1 cellular context compared by ENCODE assay signal in the genomic region with DNA sequence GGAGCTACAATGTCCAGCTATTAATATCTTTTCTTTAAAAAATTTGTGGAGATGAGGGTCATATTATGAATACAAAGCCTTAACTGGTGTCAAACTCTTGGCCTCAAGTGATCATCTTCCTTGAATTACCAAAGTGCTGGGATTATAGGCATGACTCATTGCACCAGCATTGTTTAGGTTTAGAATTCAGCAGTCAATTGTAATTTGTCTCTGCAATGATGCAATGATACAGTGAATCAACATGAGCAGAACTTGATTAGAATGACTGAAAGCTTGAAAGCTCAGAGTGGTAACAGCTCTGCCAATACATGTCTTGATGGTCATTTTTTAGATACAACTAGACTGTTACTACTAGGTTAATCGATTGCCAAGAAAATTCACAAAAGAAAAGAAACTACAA.
TF ChIP-seq lines count a peak whose summit lies in the region.

No MANE protein-coding gene starts in this region.

TF ChIP-seq in K562, 482 proteins besides CTCF, POLR2A, EP300 and RAD21:
- TF ChIP-seq DMBX1 (CRISPR knock-in tag; IDR thresholded peaks at IDR 0.05; ENCODE audit: borderline replicate concordance) (0 out of 2 replicates have a peak, but pooled peaks have one; percentile 12), OTX1 (CRISPR knock-in tag; IDR thresholded peaks at IDR 0.05) (no peak), KAT8 (IDR thresholded peaks at IDR 0.05; ENCODE audit: low read depth) (no peak), NFRKB (IDR thresholded peaks at IDR 0.05; ENCODE audit: low read depth) (no peak), CBX3 (IDR thresholded peaks at IDR 0.05; ENCODE audit: borderline replicate concordance in 1 of 2, low read length in 2 of 2) (peak in 1 of 2 experiments; percentile 22; a peak in 1 of 3 replicates), ASH1L (IDR thresholded peaks at IDR 0.05; ENCODE audit: borderline replicate concordance, low read depth, partially characterized antibody) (no peak), MCM3 (IDR thresholded peaks at IDR 0.05) (no peak), RAD51 (IDR thresholded peaks at IDR 0.05; ENCODE audit: borderline replicate concordance, low read depth) (no peak), CEBPG (CRISPR knock-in tag; IDR thresholded peaks at IDR 0.05) (no peak), CEBPG (tag; conservative IDR thresholded peaks at IDR 0.05 in 1 of 2, IDR thresholded peaks at IDR 0.05 in 1 of 2) (peak in 1 of 2 experiments; percentile 53; a peak in 1 of 4 replicates), ZNF717 (CRISPR knock-in tag; IDR thresholded peaks at IDR 0.05) (no peak), SMARCA4 (IDR thresholded peaks at IDR 0.05) (no peak)
- TF ChIP-seq, protein P1, sequence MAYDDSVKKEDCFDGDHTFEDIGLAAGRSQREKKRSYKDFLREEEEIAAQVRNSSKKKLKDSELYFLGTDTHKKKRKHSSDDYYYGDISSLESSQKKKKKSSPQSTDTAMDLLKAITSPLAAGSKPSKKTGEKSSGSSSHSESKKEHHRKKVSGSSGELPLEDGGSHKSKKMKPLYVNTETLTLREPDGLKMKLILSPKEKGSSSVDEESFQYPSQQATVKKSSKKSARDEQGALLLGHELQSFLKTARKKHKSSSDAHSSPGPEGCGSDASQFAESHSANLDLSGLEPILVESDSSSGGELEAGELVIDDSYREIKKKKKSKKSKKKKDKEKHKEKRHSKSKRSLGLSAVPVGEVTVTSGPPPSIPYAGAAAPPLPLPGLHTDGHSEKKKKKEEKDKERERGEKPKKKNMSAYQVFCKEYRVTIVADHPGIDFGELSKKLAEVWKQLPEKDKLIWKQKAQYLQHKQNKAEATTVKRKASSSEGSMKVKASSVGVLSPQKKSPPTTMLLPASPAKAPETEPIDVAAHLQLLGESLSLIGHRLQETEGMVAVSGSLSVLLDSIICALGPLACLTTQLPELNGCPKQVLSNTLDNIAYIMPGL (CRISPR knock-in tag; IDR thresholded peaks at IDR 0.05), result no peak
- TF ChIP-seq, protein P2, sequence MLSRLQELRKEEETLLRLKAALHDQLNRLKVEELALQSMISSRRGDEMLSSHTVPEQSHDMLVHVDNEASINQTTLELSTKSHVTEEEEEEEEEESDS (CRISPR knock-in tag; IDR thresholded peaks at IDR 0.05), result no peak
- TF ChIP-seq, protein P3, sequence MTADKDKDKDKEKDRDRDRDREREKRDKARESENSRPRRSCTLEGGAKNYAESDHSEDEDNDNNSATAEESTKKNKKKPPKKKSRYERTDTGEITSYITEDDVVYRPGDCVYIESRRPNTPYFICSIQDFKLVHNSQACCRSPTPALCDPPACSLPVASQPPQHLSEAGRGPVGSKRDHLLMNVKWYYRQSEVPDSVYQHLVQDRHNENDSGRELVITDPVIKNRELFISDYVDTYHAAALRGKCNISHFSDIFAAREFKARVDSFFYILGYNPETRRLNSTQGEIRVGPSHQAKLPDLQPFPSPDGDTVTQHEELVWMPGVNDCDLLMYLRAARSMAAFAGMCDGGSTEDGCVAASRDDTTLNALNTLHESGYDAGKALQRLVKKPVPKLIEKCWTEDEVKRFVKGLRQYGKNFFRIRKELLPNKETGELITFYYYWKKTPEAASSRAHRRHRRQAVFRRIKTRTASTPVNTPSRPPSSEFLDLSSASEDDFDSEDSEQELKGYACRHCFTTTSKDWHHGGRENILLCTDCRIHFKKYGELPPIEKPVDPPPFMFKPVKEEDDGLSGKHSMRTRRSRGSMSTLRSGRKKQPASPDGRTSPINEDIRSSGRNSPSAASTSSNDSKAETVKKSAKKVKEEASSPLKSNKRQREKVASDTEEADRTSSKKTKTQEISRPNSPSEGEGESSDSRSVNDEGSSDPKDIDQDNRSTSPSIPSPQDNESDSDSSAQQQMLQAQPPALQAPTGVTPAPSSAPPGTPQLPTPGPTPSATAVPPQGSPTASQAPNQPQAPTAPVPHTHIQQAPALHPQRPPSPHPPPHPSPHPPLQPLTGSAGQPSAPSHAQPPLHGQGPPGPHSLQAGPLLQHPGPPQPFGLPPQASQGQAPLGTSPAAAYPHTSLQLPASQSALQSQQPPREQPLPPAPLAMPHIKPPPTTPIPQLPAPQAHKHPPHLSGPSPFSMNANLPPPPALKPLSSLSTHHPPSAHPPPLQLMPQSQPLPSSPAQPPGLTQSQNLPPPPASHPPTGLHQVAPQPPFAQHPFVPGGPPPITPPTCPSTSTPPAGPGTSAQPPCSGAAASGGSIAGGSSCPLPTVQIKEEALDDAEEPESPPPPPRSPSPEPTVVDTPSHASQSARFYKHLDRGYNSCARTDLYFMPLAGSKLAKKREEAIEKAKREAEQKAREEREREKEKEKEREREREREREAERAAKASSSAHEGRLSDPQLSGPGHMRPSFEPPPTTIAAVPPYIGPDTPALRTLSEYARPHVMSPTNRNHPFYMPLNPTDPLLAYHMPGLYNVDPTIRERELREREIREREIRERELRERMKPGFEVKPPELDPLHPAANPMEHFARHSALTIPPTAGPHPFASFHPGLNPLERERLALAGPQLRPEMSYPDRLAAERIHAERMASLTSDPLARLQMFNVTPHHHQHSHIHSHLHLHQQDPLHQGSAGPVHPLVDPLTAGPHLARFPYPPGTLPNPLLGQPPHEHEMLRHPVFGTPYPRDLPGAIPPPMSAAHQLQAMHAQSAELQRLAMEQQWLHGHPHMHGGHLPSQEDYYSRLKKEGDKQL (CRISPR knock-in tag; IDR thresholded peaks at IDR 0.05; ENCODE audit: borderline replicate concordance), result no peak
- TF ChIP-seq, protein P4, sequence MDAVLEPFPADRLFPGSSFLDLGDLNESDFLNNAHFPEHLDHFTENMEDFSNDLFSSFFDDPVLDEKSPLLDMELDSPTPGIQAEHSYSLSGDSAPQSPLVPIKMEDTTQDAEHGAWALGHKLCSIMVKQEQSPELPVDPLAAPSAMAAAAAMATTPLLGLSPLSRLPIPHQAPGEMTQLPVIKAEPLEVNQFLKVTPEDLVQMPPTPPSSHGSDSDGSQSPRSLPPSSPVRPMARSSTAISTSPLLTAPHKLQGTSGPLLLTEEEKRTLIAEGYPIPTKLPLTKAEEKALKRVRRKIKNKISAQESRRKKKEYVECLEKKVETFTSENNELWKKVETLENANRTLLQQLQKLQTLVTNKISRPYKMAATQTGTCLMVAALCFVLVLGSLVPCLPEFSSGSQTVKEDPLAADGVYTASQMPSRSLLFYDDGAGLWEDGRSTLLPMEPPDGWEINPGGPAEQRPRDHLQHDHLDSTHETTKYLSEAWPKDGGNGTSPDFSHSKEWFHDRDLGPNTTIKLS (IDR thresholded peaks at IDR 0.05; ENCODE audit: borderline replicate concordance, low read depth), result no peak
- TF ChIP-seq, protein P5, sequence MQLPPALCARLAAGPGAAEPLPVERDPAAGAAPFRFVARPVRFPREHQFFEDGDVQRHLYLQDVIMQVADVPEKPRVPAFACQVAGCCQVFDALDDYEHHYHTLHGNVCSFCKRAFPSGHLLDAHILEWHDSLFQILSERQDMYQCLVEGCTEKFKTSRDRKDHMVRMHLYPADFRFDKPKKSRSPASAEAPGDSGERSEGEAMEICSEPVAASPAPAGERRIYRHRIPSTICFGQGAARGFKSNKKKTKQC (CRISPR knock-in tag; IDR thresholded peaks at IDR 0.05), result no peak
- TF ChIP-seq, protein P6, sequence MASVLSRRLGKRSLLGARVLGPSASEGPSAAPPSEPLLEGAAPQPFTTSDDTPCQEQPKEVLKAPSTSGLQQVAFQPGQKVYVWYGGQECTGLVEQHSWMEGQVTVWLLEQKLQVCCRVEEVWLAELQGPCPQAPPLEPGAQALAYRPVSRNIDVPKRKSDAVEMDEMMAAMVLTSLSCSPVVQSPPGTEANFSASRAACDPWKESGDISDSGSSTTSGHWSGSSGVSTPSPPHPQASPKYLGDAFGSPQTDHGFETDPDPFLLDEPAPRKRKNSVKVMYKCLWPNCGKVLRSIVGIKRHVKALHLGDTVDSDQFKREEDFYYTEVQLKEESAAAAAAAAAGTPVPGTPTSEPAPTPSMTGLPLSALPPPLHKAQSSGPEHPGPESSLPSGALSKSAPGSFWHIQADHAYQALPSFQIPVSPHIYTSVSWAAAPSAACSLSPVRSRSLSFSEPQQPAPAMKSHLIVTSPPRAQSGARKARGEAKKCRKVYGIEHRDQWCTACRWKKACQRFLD (CRISPR knock-in tag; IDR thresholded peaks at IDR 0.05), result no peak
TF ChIP-seq in K562: peak in this region for 3.
